Comparison of ENCODE assay signal across 8 cellular contexts in the genomic region with DNA sequence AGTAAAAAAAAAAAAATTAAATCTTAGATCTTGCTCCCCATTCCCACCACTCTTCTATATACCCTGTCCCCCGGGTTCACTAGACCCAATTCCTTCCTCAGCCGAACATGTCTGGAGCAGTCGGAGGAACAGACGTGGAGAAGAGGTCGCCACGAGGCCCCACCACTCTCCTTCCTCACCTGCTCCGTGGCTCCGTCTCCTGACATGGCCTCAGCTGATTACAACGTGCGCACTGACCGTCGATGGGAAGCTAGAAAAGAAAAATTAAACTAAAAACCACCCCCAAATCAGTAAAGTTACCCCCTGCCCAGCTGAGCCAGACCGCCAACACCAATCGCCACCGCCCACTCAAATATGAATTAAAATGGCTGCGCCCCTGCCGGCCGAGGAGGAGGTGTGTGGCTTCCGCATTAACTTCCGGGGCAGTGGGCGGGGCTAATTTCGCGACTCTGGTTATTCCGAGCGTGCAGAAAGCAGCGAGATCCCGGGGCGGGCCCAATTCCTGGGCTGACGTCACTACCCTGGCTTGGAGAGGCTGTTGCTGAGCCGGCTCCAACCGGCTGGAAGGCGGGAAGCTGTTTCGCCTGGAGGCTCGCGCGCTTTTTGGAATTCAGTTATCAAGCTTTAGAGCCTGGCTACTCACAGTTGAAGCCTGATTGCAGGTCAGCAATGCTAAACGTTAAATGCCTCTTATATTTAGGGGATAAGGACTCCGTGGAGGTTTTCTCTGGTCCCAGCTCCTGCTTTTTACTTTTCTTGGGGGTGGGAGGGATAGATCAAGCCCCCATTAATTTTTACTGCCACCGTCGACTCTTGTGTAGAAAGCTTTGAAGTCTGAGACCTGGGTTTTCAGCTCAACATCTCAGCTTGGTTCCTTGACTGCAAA. TPM values are rescaled to one million over a fixed set of nuclear protein-coding genes. Genes with fewer than 3 reads are reported as not detected.
DNase-seq lines count a peak whose midpoint lies in the region; ATAC-seq and TF ChIP-seq lines count a peak whose summit lies in the region.

Gene CSTF3 (minus strand): TSS at position 361 of the 886 bp plus-strand sequence. CDS start 155 bp downstream, at position 206.

- peak; percentile 98 for ATAC-seq in foreskin keratinocyte

- no peaks in the 10 kb centered on the region for H3K27me3 ChIP-seq in foreskin keratinocyte
- H3K27me3 ChIP-seq in neural progenitor cell: no peaks in the 10 kb centered on the region

- POLR2A ChIA-PET in HEK293T (lab: Yijun Ruan, JAX): interaction anchor here (0.5 to 1.7 kb wide), 3 partner anchors 16 to 51 kb away, joined by 3 to 5 read pairs (median 3); no protein-coding TSS in a partner anchor

- H3K36me3 Mint-ChIP-seq in neural progenitor cell: peaks cover 34% of the 10 kb centered on the region

- DNase-seq in GM04503 (ENCODE audit: low read depth): peak; percentile 87
- DNase-seq in HEK293T (ENCODE audit: extremely low spot score): peak; percentile 98
- DNase-seq in MV-4-11 (lab: John Stamatoyannopoulos, UW): peak; percentile 99
- peak; percentile 99 for DNase-seq in SK-MEL-5 (ENCODE audit: low read depth, low spot score)
- peak; percentile 96 for DNase-seq in activated naive CD4-positive, alpha-beta T cell treated with Interleukin-2 at 50 U/mL for 16 hours
- peak; percentile 89 to 94 for DNase-seq in foreskin keratinocyte
- DNase-seq in neural progenitor cell (ENCODE audit: low spot score): peak; percentile 100
- DNase-seq in stromal cell of bone marrow (ENCODE audit: low read depth): peak; percentile 98

- no peaks in the 10 kb centered on the region for H3K9me3 ChIP-seq in neural progenitor cell (ENCODE audit: low read depth)

- H3K27me3 Mint-ChIP-seq in neural progenitor cell (ENCODE audit: insufficient read depth, low read depth): peaks cover 2% of the 10 kb centered on the region

- peak within 1 kb of the TSS; percentile 86 for H2AFZ ChIP-seq in neural progenitor cell (replicated peaks)

- H3K9ac ChIP-seq in neural progenitor cell: peak within 1 kb of the TSS; percentile 85

- H3K4me2 ChIP-seq in neural progenitor cell: peak within 1 kb of the TSS; percentile 80

- in situ Hi-C loops in SK-MEL-5 (cut with HindIII; ENCODE audit: low pct_unique_long_range_greater_than_20kb, low sequenced_read_pairs): no loop called here

- CTCF ChIA-PET in HEK293T (lab: Yijun Ruan, JAX): no interaction called here

- peaks cover 28% of the 10 kb centered on the region for H3K9me3 Mint-ChIP-seq in neural progenitor cell

- TF ChIP-seq CTCF in foreskin keratinocyte (conservative IDR thresholded peaks at IDR 0.05) (peak; percentile 51), neural progenitor cell (IDR thresholded peaks at IDR 0.05) (peak; percentile 58)

- H3K27ac Mint-ChIP-seq in neural progenitor cell: peak within 1 kb of the TSS; percentile 99

- H3K36me3 ChIP-seq in neural progenitor cell: peaks cover 5% of the 10 kb centered on the region

- peaks cover 17% of the 10 kb centered on the region for H3F3A ChIP-seq in neural progenitor cell (ENCODE audit: low read depth)

- H3K79me2 ChIP-seq in neural progenitor cell (ENCODE audit: low read depth): peaks cover 66% of the 10 kb centered on the region

- peak within 1 kb of the TSS; percentile 100 for H3K4me3 Mint-ChIP-seq in neural progenitor cell

- H3K4me1 ChIP-seq in foreskin keratinocyte (peaks cover 19% of the 10 kb centered on the region), neural progenitor cell (peaks cover 16% of the 10 kb centered on the region)

- H4K20me1 ChIP-seq in neural progenitor cell (ENCODE audit: low read depth): peaks cover 38% of the 10 kb centered on the region

- H3K4me1 Mint-ChIP-seq in neural progenitor cell: peaks cover 28% of the 10 kb centered on the region

- H3K4me3 ChIP-seq in neural progenitor cell: peak within 1 kb of the TSS; percentile 89

- peak within 1 kb of the TSS; percentile 79 for H3K27ac ChIP-seq in foreskin keratinocyte
- peak within 1 kb of the TSS; percentile 76 for H3K27ac ChIP-seq in neural progenitor cell

TF ChIP-seq in HEK293T, 16 proteins besides CTCF, POLR2A, EP300 and RAD21:
- TF ChIP-seq NFRKB (IDR thresholded peaks at IDR 0.05) (peak; percentile 77), ELF4 (IDR thresholded peaks at IDR 0.05) (peak; percentile 41; the same call in 1 of the 2 replicates), L3MBTL2 (conservative IDR thresholded peaks at IDR 0.05) (peak; percentile 100)
- TF ChIP-seq, protein P1, sequence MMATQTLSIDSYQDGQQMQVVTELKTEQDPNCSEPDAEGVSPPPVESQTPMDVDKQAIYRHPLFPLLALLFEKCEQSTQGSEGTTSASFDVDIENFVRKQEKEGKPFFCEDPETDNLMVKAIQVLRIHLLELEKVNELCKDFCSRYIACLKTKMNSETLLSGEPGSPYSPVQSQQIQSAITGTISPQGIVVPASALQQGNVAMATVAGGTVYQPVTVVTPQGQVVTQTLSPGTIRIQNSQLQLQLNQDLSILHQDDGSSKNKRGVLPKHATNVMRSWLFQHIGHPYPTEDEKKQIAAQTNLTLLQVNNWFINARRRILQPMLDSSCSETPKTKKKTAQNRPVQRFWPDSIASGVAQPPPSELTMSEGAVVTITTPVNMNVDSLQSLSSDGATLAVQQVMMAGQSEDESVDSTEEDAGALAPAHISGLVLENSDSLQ (IDR thresholded peaks at IDR 0.05): no peak
TF ChIP-seq in HEK293T: peak in this region for 3.

RNA-seq across cellular contexts. Expression of gene CSTF3, which starts in this region (rescaled TPM):
- total RNA-seq in SK-MEL-5 (2014; rRNA removed; shearing (Covaris generic)): 18.8 and 19.0 TPM in 2 replicates
- 22.5 and 24.1 TPM in 2 replicates for polyA plus RNA-seq in SK-MEL-5 (2015; cell fraction: cytosol; rRNA removed)
- 112 and 134 TPM in 2 replicates for polyA plus RNA-seq in SK-MEL-5 (2015; cell fraction: nucleus; rRNA removed)
- 26.2 and 30.2 TPM in 2 replicates for total RNA-seq in foreskin keratinocyte
- 25.3 and 29.0 TPM in 2 replicates for polyA plus RNA-seq in foreskin keratinocyte
- 54.7 and 76.6 TPM in 2 replicates for total RNA-seq in neural progenitor cell (ENCODE audit: low replicate concordance)

Comparison
In these comparisons a context has a peak if more than half of its experiments do, and no peak if none do; other contexts are left out.
1. Peak in every context shown above with its lines: DNase-seq, ATAC-seq, H3K4me3 ChIP-seq and H3K27ac ChIP-seq.